ENCODE assay signal across 16 cellular contexts in the genomic region with DNA sequence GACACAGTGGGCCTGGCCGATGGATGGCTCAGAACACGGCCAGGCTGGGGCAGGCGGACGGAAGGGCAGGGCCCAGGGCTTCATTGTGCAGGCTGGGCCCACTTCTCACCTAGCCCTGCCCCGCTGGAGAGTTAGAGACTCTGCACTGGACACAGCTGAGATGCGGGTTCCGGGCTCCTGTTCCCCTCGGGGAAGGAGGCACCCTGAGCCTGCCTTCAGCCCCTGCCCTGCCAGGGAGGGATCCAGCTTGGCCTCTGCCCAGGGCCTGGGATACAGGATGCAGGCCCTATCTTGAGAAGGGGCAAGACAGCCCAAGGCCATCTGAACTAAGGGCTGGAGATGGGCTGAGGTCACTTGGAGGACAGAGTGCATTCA.
"Had no signal": no experiment of that assay in that cellular context is flagged by ENCODE, and none has a peak within 500 bp of the region (broad histone marks: within the 10 kb centered on the region; RNA-seq: fewer than 3 reads in every experiment).

No MANE protein-coding gene starts in this region.

- H3K27me3 ChIP-seq: brain microvascular endothelial cell, left lung, pancreas had no signal

- ATAC-seq: activated T-cell treated with anti-CD3 and anti-CD28 coated beads, Interleukin-2, amount 50 U/mL, for 4 hours; pancreas; stimulated activated naive B cell treated with anti-CD40 and anti-IgM and Interleukin-4, amounts not matched to agents 10 μg/mL and 1 μg/mL and 100 μg/mL, for 72 hours had no signal

- H3K4me3 Mint-ChIP-seq: activated CD4-positive, alpha-beta memory T cell treated with anti-CD3 and anti-CD28 coated beads for 36 hours; activated naive CD8-positive, alpha-beta T cell; activated T-cell treated with anti-CD3 and anti-CD28 coated beads, Interleukin-2, amount 50 U/mL, for 4 hours; neural crest cell; stimulated activated naive B cell treated with anti-CD40 and anti-IgM and Interleukin-4, amounts not matched to agents 10 μg/mL and 1 μg/mL and 100 μg/mL, for 72 hours had no signal

- H3K36me3 Mint-ChIP-seq: activated CD4-positive, alpha-beta memory T cell treated with anti-CD3 and anti-CD28 coated beads for 36 hours; activated naive CD8-positive, alpha-beta T cell; stimulated activated naive B cell treated with anti-CD40 and anti-IgM and Interleukin-4, amounts not matched to agents 10 μg/mL and 1 μg/mL and 100 μg/mL, for 72 hours had no signal

- H3K9me3 Mint-ChIP-seq: activated T-cell treated with anti-CD3 and anti-CD28 coated beads, Interleukin-2, amount 50 U/mL, for 4 hours; neural crest cell had no signal

- H3K36me3 ChIP-seq: brain microvascular endothelial cell, left lung, pancreas had no signal

- H3K4me1 ChIP-seq: left lung, pancreas had no signal

- DNase-seq: activated CD4-positive, alpha-beta memory T cell treated with anti-CD3 and anti-CD28 coated beads for 36 hours; activated effector memory CD4-positive, alpha-beta T cell treated with anti-CD3 and anti-CD28 coated beads, Interleukin-2, amount 50 U/mL, for 16 hours; activated T-cell treated with anti-CD3 and anti-CD28 coated beads, Interleukin-2, amount 50 U/mL, for 4 hours; brain microvascular endothelial cell; cerebellar nuclear complex; foreskin melanocyte; islet precursor cell; mesendoderm; pancreas; stimulated activated naive B cell treated with anti-CD40 and anti-IgM and Interleukin-4, amounts not matched to agents 10 μg/mL and 1 μg/mL and 100 μg/mL, for 72 hours; T1000 had no signal

- H3K4me1 Mint-ChIP-seq: neural crest cell; stimulated activated naive B cell treated with anti-CD40 and anti-IgM and Interleukin-4, amounts not matched to agents 10 μg/mL and 1 μg/mL and 100 μg/mL, for 72 hours had no signal

- H3K27ac Mint-ChIP-seq: activated CD4-positive, alpha-beta memory T cell treated with anti-CD3 and anti-CD28 coated beads for 36 hours; activated naive CD8-positive, alpha-beta T cell; stimulated activated naive B cell treated with anti-CD40 and anti-IgM and Interleukin-4, amounts not matched to agents 10 μg/mL and 1 μg/mL and 100 μg/mL, for 72 hours had no signal

- H3K9me3 ChIP-seq: left lung, pancreas had no signal

- H3K27me3 Mint-ChIP-seq: activated naive CD8-positive, alpha-beta T cell had no signal

- H3K27ac ChIP-seq: brain microvascular endothelial cell, left lung, pancreas, VCaP had no signal

- H3K4me3 ChIP-seq: left lung, pancreas, smooth muscle cell had no signal
